25 cellular contexts compared by ENCODE assay signal in the genomic region with DNA sequence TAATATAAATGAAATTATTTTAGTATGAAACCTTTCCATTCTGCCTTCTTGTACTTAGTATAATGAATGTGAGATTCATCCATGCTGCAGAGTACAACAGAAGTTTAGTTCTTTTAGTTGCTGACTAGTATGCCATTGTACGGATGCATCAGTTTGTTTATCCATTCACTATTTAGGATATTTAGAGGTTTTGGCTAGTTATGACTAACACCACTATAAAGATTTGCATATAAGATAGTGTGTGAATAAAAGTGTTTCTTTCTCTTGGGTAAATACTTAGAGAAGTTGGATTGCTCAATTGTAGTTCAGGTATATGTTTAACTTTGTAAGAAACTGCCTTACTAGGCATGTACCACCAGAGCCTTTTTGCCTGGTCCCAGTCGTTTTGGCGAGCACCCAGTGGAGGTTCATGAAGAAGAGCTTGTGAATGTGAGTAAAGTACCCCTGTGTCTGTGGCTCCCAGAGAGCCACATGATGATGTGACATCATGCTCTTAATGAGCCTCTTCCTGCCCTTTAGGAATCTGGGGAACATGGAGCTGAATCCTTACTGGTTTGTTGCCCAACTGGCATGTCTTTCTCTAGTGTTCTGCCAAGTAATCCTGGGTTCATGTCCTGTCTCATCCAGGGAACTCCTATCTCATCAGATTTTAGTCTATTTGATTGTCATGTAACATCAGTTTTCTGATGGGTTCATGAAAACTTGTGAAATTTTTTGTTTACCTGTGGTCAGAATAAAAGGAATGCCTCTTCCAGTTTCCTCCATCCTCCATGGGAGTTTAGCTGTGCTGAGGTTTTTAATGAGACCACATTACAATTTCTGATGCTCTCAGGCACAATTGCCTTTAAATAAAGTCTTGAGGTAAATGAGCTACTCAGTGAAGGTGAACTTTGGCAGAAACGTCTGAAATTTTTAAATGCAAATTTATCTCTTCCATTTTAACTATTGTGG.
DNase-seq lines count a peak whose midpoint lies in the region; ATAC-seq, FAIRE-seq and TF ChIP-seq lines count a peak whose summit lies in the region.
"Had no signal": no experiment of that assay in that cellular context is flagged by ENCODE, and none has a peak within 500 bp of the region (broad histone marks: within the 10 kb centered on the region; RNA-seq: fewer than 3 reads in every experiment).

No MANE protein-coding gene starts in this region.

- H3K27me3 Mint-ChIP-seq in astrocyte (ENCODE audit: low read depth, unreplicated experiment) = no peaks in the 10 kb centered on the region
- H3K27me3 Mint-ChIP-seq: activated naive CD4-positive, alpha-beta T cell treated with anti-CD3 and anti-CD28 coated beads, Interleukin-2, amount 50 U/mL, for 24 hours had no signal

- DNase-seq in AG10803 (ENCODE audit: low read depth) (peak; percentile 1), HuH-7 (ENCODE audit: low spot score) (peak; percentile 2), astrocyte (ENCODE audit: low read depth) (no peak), foreskin melanocyte (peak; percentile 11), upper lobe of left lung (no peak)
- DNase-seq: activated CD4-positive, alpha-beta T cell treated with anti-CD3 and anti-CD28 coated beads for 1 hour; activated CD8-positive, alpha-beta memory T cell treated with anti-CD3 and anti-CD28 coated beads for 24 hours; activated T-cell treated with anti-CD3 and anti-CD28 coated beads, Interleukin-2, amount 50 U/mL, for 72 hours; body of pancreas; colonic mucosa; endodermal cell; GDM1; GOT3; midbrain; NCI-H1105 treated with DMSO at 0.1 percent for 48 hours; NCI-H524; pancreas; right lobe of liver had no signal

- H3K4me2 ChIP-seq in astrocyte (ENCODE audit: low read length) = no peak overlapping the region
- H3K4me2 ChIP-seq: KMS-11 had no signal

- H3K36me3 ChIP-seq in astrocyte (ENCODE audit: insufficient read depth, low read length) = no peaks in the 10 kb centered on the region
- no peaks in the 10 kb centered on the region for H3K36me3 ChIP-seq in upper lobe of left lung
- H3K36me3 ChIP-seq: colonic mucosa, pancreas, right lobe of liver had no signal

- H3K9me3 Mint-ChIP-seq in astrocyte (ENCODE audit: unreplicated experiment) = no peaks in the 10 kb centered on the region
- H3K9me3 Mint-ChIP-seq: natural killer cell treated with Interleukin-12 subunit alpha and Interleukin-12 subunit beta and Interleukin-15 and Interleukin-18, amount 100 ng/mL, for 72 hours had no signal

- H3K27me3 ChIP-seq in astrocyte (ENCODE audit: insufficient read depth, low read length) (no peaks in the 10 kb centered on the region), upper lobe of left lung (no peaks in the 10 kb centered on the region)
- H3K27me3 ChIP-seq: body of pancreas, colonic mucosa, pancreas, right lobe of liver had no signal

- H3K4me3 ChIP-seq in AG10803 (ENCODE audit: low read length) (no peak overlapping the region), astrocyte (ENCODE audit: insufficient read depth, low read depth, low read length) (no peak overlapping the region), upper lobe of left lung (no peak overlapping the region)
- H3K4me3 ChIP-seq: body of pancreas, colonic mucosa, pancreas, right lobe of liver had no signal

- peaks cover 2% of the 10 kb centered on the region for H3K4me1 Mint-ChIP-seq in astrocyte (ENCODE audit: low read depth, unreplicated experiment)
- H3K4me1 Mint-ChIP-seq: endodermal cell had no signal

- no peak overlapping the region for H3K9ac ChIP-seq in astrocyte (ENCODE audit: low read length)
- H3K9ac ChIP-seq: KMS-11 had no signal

- no peak for TF ChIP-seq CTCF in AG10803 (conservative IDR thresholded peaks at IDR 0.05; ENCODE audit: low read length)
- TF ChIP-seq CTCF in astrocyte (IDR thresholded peaks at IDR 0.05; ENCODE audit: insufficient read depth, low read depth, low read length) = no peak
- TF ChIP-seq CTCF in upper lobe of left lung (IDR thresholded peaks at IDR 0.05) = no peak

- H4K20me1 ChIP-seq in astrocyte (ENCODE audit: insufficient read depth, low read length) = no peaks in the 10 kb centered on the region

- H2AFZ ChIP-seq in astrocyte (ENCODE audit: low read depth, low read length) = no peak overlapping the region

- H3K4me3 Mint-ChIP-seq in astrocyte (ENCODE audit: unreplicated experiment) = no peak overlapping the region
- H3K4me3 Mint-ChIP-seq: activated naive CD4-positive, alpha-beta T cell treated with anti-CD3 and anti-CD28 coated beads, Interleukin-2, amount 50 U/mL, for 24 hours; activated T-cell treated with anti-CD3 and anti-CD28 coated beads, Interleukin-2, amount 50 U/mL, for 72 hours; endodermal cell; natural killer cell treated with Interleukin-12 subunit alpha and Interleukin-12 subunit beta and Interleukin-15 and Interleukin-18, amount 100 ng/mL, for 72 hours had no signal

- 83 to 90% methylated on average over 4 of the region's 4 CpGs for WGBS in upper lobe of left lung, 2 donors

- H3K79me2 ChIP-seq in astrocyte (ENCODE audit: insufficient read depth, low read length) = no peaks in the 10 kb centered on the region

- H3K27ac ChIP-seq in astrocyte (ENCODE audit: low read depth, low read length) (no peak overlapping the region), upper lobe of left lung (no peak overlapping the region)
- H3K27ac ChIP-seq: body of pancreas, colonic mucosa, KMS-11, pancreas, right lobe of liver had no signal

- no peaks in the 10 kb centered on the region for H3K36me3 Mint-ChIP-seq in astrocyte (ENCODE audit: low read depth, unreplicated experiment)
- H3K36me3 Mint-ChIP-seq: activated naive CD4-positive, alpha-beta T cell treated with anti-CD3 and anti-CD28 coated beads, Interleukin-2, amount 50 U/mL, for 24 hours had no signal

- ATAC-seq in HG03521 (IDR thresholded peaks at IDR 0.05; ENCODE audit: unreplicated experiment) = no peak
- no peak for ATAC-seq in GM21576 (IDR thresholded peaks at IDR 0.05; ENCODE audit: unreplicated experiment)
- no peak for ATAC-seq in upper lobe of left lung (ENCODE audit: low FRiP score in 2 of 2)
- ATAC-seq in GM19035 (IDR thresholded peaks at IDR 0.05; ENCODE audit: unreplicated experiment) = no peak
- ATAC-seq: activated T-cell treated with anti-CD3 and anti-CD28 coated beads, Interleukin-2, amount 50 U/mL, for 72 hours; body of pancreas; natural killer cell treated with Interleukin-12 subunit alpha and Interleukin-12 subunit beta and Interleukin-15 and Interleukin-18, amount 100 ng/mL, for 72 hours; pancreas; right lobe of liver had no signal

- TF ChIP-seq EP300 in upper lobe of left lung (IDR thresholded peaks at IDR 0.05) = no peak

- H3K9me3 ChIP-seq in astrocyte (ENCODE audit: insufficient read depth, low read depth, low read length) (no peaks in the 10 kb centered on the region), upper lobe of left lung (no peaks in the 10 kb centered on the region)
- H3K9me3 ChIP-seq: body of pancreas, colonic mucosa, pancreas, right lobe of liver had no signal

- no peak for TF ChIP-seq POLR2A in upper lobe of left lung (IDR thresholded peaks at IDR 0.05)

- no peaks in the 10 kb centered on the region for H3K4me1 ChIP-seq in astrocyte (ENCODE audit: insufficient read depth, low read length)
- H3K4me1 ChIP-seq in upper lobe of left lung = peaks cover 0 to 7% (median 1%) of the 10 kb centered on the region in 4 donors
- H3K4me1 ChIP-seq: body of pancreas, colonic mucosa, pancreas, right lobe of liver had no signal

- peak; percentile 20 for FAIRE-seq in astrocyte (lab: Jason Lieb, UNC)
- FAIRE-seq: D721Med, pancreas had no signal

- no peak overlapping the region for H3K27ac Mint-ChIP-seq in astrocyte (ENCODE audit: unreplicated experiment)
- H3K27ac Mint-ChIP-seq: activated naive CD4-positive, alpha-beta T cell treated with anti-CD3 and anti-CD28 coated beads, Interleukin-2, amount 50 U/mL, for 24 hours; activated T-cell treated with anti-CD3 and anti-CD28 coated beads, Interleukin-2, amount 50 U/mL, for 72 hours; endodermal cell; natural killer cell treated with Interleukin-12 subunit alpha and Interleukin-12 subunit beta and Interleukin-15 and Interleukin-18, amount 100 ng/mL, for 72 hours had no signal

Comparison
In these comparisons a context has a peak if more than half of its experiments do, and no peak if none do; other contexts are left out.
1. DNase-seq: peak in AG10803 (single experiment), HuH-7 (single experiment) and foreskin melanocyte (single experiment); none in astrocyte (single experiment) and upper lobe of left lung (0 of 2).